ENCODE assay signal across 19 cellular contexts in the genomic region with DNA sequence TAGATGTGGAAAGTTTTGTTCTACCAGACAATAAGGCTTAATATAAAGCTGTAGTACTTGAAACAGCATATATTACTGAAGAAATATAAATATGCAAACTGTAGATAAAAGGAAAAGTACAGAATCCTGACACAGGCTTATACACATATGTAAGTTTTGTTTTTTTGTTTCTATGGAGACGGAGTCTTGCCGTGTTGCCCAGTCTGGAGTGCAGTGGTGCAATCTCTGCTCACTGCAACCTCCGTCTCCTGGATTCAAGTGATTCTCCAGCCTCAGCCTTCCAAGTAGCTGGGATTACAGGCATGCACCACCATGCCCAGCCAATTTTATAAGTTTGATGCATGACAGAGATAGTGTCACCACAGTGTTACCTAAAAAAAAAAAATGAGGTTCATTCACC. TPM values are rescaled to one million over a fixed set of nuclear protein-coding genes. Genes with fewer than 3 reads are reported as not detected.
DNase-seq lines count a peak whose midpoint lies in the region; ATAC-seq and TF ChIP-seq lines count a peak whose summit lies in the region.
"Had no signal": no experiment of that assay in that cellular context is flagged by ENCODE, and none has a peak within 500 bp of the region (broad histone marks: within the 10 kb centered on the region; RNA-seq: fewer than 3 reads in every experiment).

No MANE protein-coding gene starts in this region.

- 0 out of 2 replicates have a peak, but pooled peaks cover 4% of the 10 kb centered on the region for H3K9me3 ChIP-seq in Loucy (ENCODE audit: insufficient read depth, low read depth, low read length)

- H3K4me3 Mint-ChIP-seq in activated naive CD4-positive, alpha-beta T cell treated with anti-CD3 and anti-CD28 coated beads, Interleukin-2, amount 50 U/mL, for 24 hours, result peak overlapping the region; percentile 2
- peak overlapping the region; percentile 59 for H3K4me3 Mint-ChIP-seq in glutamatergic neuron (ENCODE audit: unreplicated experiment)
- H3K4me3 Mint-ChIP-seq in type B pancreatic cell, result peak overlapping the region; percentile 26

- H3K27ac Mint-ChIP-seq in activated naive CD4-positive, alpha-beta T cell treated with anti-CD3 and anti-CD28 coated beads, Interleukin-2, amount 50 U/mL, for 24 hours, result no peak overlapping the region
- H3K27ac Mint-ChIP-seq in glutamatergic neuron (ENCODE audit: unreplicated experiment) (no peak overlapping the region), type B pancreatic cell (no peak overlapping the region)

- peak overlapping the region; percentile 91 for H3K4me2 ChIP-seq in Loucy (ENCODE audit: low read depth, low read length, poor library complexity, severe bottlenecking)
- H3K4me2 ChIP-seq: BLaER1 treated with 17β-estradiol and CSF1 and Interleukin-3, amounts not matched to agents 10 nM and 100 nM had no signal

- intact Hi-C loops in Right ventricle myocardium inferior (cut with DNase I), result no loop called here

- DNase-seq in activated naive CD4-positive, alpha-beta T cell treated with anti-CD3 and anti-CD28 coated beads, Interleukin-2, amount 50 U/mL, for 16 hours, result no peak
- DNase-seq in glutamatergic neuron (no peak), type B pancreatic cell (ENCODE audit: extremely low spot score, unreplicated experiment) (no peak), Right ventricle myocardium inferior (ENCODE audit: missing footprints) (no peak), glomerular visceral epithelial cell (ENCODE audit: extremely low spot score) (no peak), GF-D8 (lab: John Stamatoyannopoulos, UW) (no peak)
- DNase-seq: 8988T, KBM-7, NCI-H1105, NCI-H146, NCI-H2081, NCI-H2171, NCI-H524 treated with DMSO at 0.1 percent for 48 hours, OCI-M1, Right ventricle myocardium superior had no signal

- H3K36me3 ChIP-seq in Loucy (ENCODE audit: insufficient read depth, low read length), result peaks cover 11% of the 10 kb centered on the region; the same call in 1 of the 2 replicates

- H3F3A ChIP-seq in Loucy (ENCODE audit: low read depth), result no peaks in the 10 kb centered on the region

- no peak overlapping the region for H2AFZ ChIP-seq in Loucy (ENCODE audit: low read length)

- H3K27me3 ChIP-seq in Loucy (ENCODE audit: insufficient read depth, low read length, poor library complexity, severe bottlenecking), result no peaks in the 10 kb centered on the region
- H3K27me3 ChIP-seq: BLaER1 treated with 17β-estradiol and CSF1 and Interleukin-3, amounts not matched to agents 10 nM and 100 nM had no signal

- no peak overlapping the region for H3K9ac ChIP-seq in Loucy (ENCODE audit: low read depth, low read length, poor library complexity, severe bottlenecking)
- H3K9ac ChIP-seq: BLaER1 treated with 17β-estradiol and CSF1 and Interleukin-3, amounts not matched to agents 10 nM and 100 nM had no signal

- peaks cover 36% of the 10 kb centered on the region for H3K4me1 Mint-ChIP-seq in activated naive CD4-positive, alpha-beta T cell treated with anti-CD3 and anti-CD28 coated beads, Interleukin-2, amount 50 U/mL, for 24 hours
- H3K4me1 Mint-ChIP-seq in glutamatergic neuron (ENCODE audit: low read depth, unreplicated experiment) (peaks cover 11% of the 10 kb centered on the region), type B pancreatic cell (ENCODE audit: unreplicated experiment) (peaks cover 23% of the 10 kb centered on the region)

- H3K27me3 Mint-ChIP-seq in activated naive CD4-positive, alpha-beta T cell treated with anti-CD3 and anti-CD28 coated beads, Interleukin-2, amount 50 U/mL, for 24 hours, result no peaks in the 10 kb centered on the region
- H3K27me3 Mint-ChIP-seq in glutamatergic neuron (ENCODE audit: unreplicated experiment), result peaks cover 12% of the 10 kb centered on the region
- no peaks in the 10 kb centered on the region for H3K27me3 Mint-ChIP-seq in type B pancreatic cell

- TF ChIP-seq CTCF in Loucy (conservative IDR thresholded peaks at IDR 0.05; ENCODE audit: low read length) (no peak), glutamatergic neuron (IDR thresholded peaks at IDR 0.05; ENCODE audit: partially characterized antibody, unreplicated experiment) (no peak), type B pancreatic cell (conservative IDR thresholded peaks at IDR 0.05) (no peak)

- no peak for ATAC-seq in Right ventricle myocardium inferior
- ATAC-seq: GM12878 had no signal

- H3K4me3 ChIP-seq in Loucy (ENCODE audit: low read length, poor library complexity, severe bottlenecking), result no peak overlapping the region
- H3K4me3 ChIP-seq: BLaER1 treated with 17β-estradiol and CSF1 and Interleukin-3, amounts not matched to agents 10 nM and 100 nM; GM12878 had no signal

- H3K9me2 ChIP-seq in Loucy (replicated peaks; ENCODE audit: low read depth, low read length), result no peaks in the 10 kb centered on the region

- H3K9me3 Mint-ChIP-seq in activated naive CD4-positive, alpha-beta T cell treated with anti-CD3 and anti-CD28 coated beads, Interleukin-2, amount 50 U/mL, for 24 hours, result peaks cover 16% of the 10 kb centered on the region
- H3K9me3 Mint-ChIP-seq in glutamatergic neuron (ENCODE audit: unreplicated experiment) (peaks cover 8% of the 10 kb centered on the region), type B pancreatic cell (peaks cover 18% of the 10 kb centered on the region)

- peaks cover 32% of the 10 kb centered on the region for H3K36me3 Mint-ChIP-seq in activated naive CD4-positive, alpha-beta T cell treated with anti-CD3 and anti-CD28 coated beads, Interleukin-2, amount 50 U/mL, for 24 hours
- H3K36me3 Mint-ChIP-seq in glutamatergic neuron (ENCODE audit: unreplicated experiment) (peaks cover 29% of the 10 kb centered on the region), type B pancreatic cell (peaks cover 42% of the 10 kb centered on the region)

- peaks cover 81% of the 10 kb centered on the region for H3K79me2 ChIP-seq in Loucy (ENCODE audit: insufficient read depth, low read length)

- peaks cover 22% of the 10 kb centered on the region for H4K20me1 ChIP-seq in Loucy (ENCODE audit: insufficient read depth, low read length, poor library complexity, severe bottlenecking)

- H3K4me1 ChIP-seq in Loucy (ENCODE audit: insufficient read depth, low read length, poor library complexity, severe bottlenecking), result peaks cover 31% of the 10 kb centered on the region

RNA-seq across cellular contexts. Expression of gene ZNF445, which starts 29.1 kb away (rescaled TPM):
- 66.8 TPM for total RNA-seq in glutamatergic neuron (ENCODE audit: unreplicated experiment)
- total RNA-seq in type B pancreatic cell (ENCODE audit: low replicate concordance), result 24.8 and 41.5 TPM in 2 replicates
- 12.7 TPM for total RNA-seq in Right ventricle myocardium inferior

RNA-seq across cellular contexts. Expression of gene ZKSCAN7, which starts 48.4 kb away (rescaled TPM):
- 20.6 TPM for total RNA-seq in glutamatergic neuron (ENCODE audit: unreplicated experiment)
- total RNA-seq in type B pancreatic cell (ENCODE audit: low replicate concordance), result 9.7 and 17.2 TPM in 2 replicates
- total RNA-seq in Right ventricle myocardium inferior, result 2.1 TPM

Comparison
In these comparisons a context has a peak if more than half of its experiments do, and no peak if none do; other contexts are left out.
1. H3K4me3 Mint-ChIP-seq: peak in every context shown above with its lines; median percentile 59 in glutamatergic neuron; 26 in type B pancreatic cell; 2 in activated naive CD4-positive, alpha-beta T cell treated with anti-CD3 and anti-CD28 coated beads, Interleukin-2, amount 50 U/mL, for 24 hours.